In genomic region chr11:4190098-4190497, GRCh38 we compare ENCODE assay signal across 31 cellular contexts.
"Had no signal": no experiment of that assay in that cellular context is flagged by ENCODE, and none has a peak within 500 bp of the region (broad histone marks: within the 10 kb centered on the region; RNA-seq: fewer than 3 reads in every experiment).

No MANE protein-coding gene starts in this region.

- H3K27ac ChIP-seq: cardiac muscle cell, colonic mucosa, epithelial cell of prostate, esophagus squamous epithelium, WERI-Rb-1 had no signal

- H3K4me1 ChIP-seq: breast epithelium, colonic mucosa had no signal

- H3K36me3 Mint-ChIP-seq: activated naive CD4-positive, alpha-beta T cell treated with anti-CD3 and anti-CD28 coated beads, Interleukin-2, amount 10 ng/mL, durations not matched to agents 7 days and 5 days; activated naive CD4-positive, alpha-beta T cell treated with anti-CD3 and anti-CD28 coated beads, Interleukin-2, amount 50 U/mL, for 72 hours; activated naive CD8-positive, alpha-beta T cell treated with anti-CD3 and anti-CD28 coated beads, Interleukin-2, amount 10 ng/mL, durations not matched to agents 7 days and 5 days; brain; T-cell had no signal

- H3K4me3 ChIP-seq: breast epithelium, cardiac muscle cell, colonic mucosa, esophagus squamous epithelium had no signal

- DNase-seq: activated B cell treated with CpG ODN at 0.5 μM for 24 hours; activated CD4-positive, alpha-beta memory T cell treated with anti-CD3 and anti-CD28 coated beads, Interleukin-2, amount 10 ng/mL, durations not matched to agents 7 days and 5 days; activated CD4-positive, alpha-beta T cell treated with anti-CD3 and anti-CD28 coated beads for 48 hours; activated CD4-positive, alpha-beta T cell treated with anti-CD3 and anti-CD28 coated beads, Interleukin-2, amount 50 U/mL, for 4 hours; activated CD8-positive, alpha-beta memory T cell treated with anti-CD3 and anti-CD28 coated beads, Interleukin-2, amount 50 U/mL, for 48 hours; activated gamma-delta T cell; activated naive CD4-positive, alpha-beta T cell; activated naive CD4-positive, alpha-beta T cell treated with anti-CD3 and anti-CD28 coated beads, Interleukin-2, amount 10 ng/mL, durations not matched to agents 7 days and 5 days; activated naive CD8-positive, alpha-beta T cell treated with anti-CD3 and anti-CD28 coated beads, Interleukin-2, amount 10 ng/mL, durations not matched to agents 7 days and 5 days; activated T-cell treated with anti-CD3 and anti-CD28 coated beads for 4 hours; activated T-cell treated with anti-CD3 and anti-CD28 coated beads, Interleukin-2, amount 50 U/mL, for 24 hours; activated T-cell treated with anti-CD3 and anti-CD28 coated beads, Interleukin-2, amount 50 U/mL, for 72 hours; central memory CD4-positive, alpha-beta T cell; cerebellar nuclear complex; colonic mucosa; effector CD8-positive, alpha-beta T cell; esophagus squamous epithelium; foreskin melanocyte; SW 1271; T-cell; T1000; WERI-Rb-1 had no signal

- H3K27me3 ChIP-seq: ascending aorta, breast epithelium, cardiac muscle cell, colonic mucosa, esophagus squamous epithelium had no signal

- H3K36me3 ChIP-seq: ascending aorta, breast epithelium, cardiac muscle cell, colonic mucosa, esophagus squamous epithelium, WERI-Rb-1 had no signal

- H3K9me3 ChIP-seq: ascending aorta, breast epithelium, colonic mucosa, esophagus squamous epithelium had no signal

- H3K9me3 Mint-ChIP-seq: activated B cell treated with CpG ODN at 0.5 μM for 24 hours; activated CD4-positive, alpha-beta memory T cell treated with anti-CD3 and anti-CD28 coated beads, Interleukin-2, amount 10 ng/mL, durations not matched to agents 7 days and 5 days; activated naive CD4-positive, alpha-beta T cell treated with anti-CD3 and anti-CD28 coated beads, Interleukin-2, amount 10 ng/mL, durations not matched to agents 7 days and 5 days; activated naive CD4-positive, alpha-beta T cell treated with anti-CD3 and anti-CD28 coated beads, Interleukin-2, amount 50 U/mL, for 72 hours; activated naive CD8-positive, alpha-beta T cell treated with anti-CD3 and anti-CD28 coated beads, Interleukin-2, amount 10 ng/mL, durations not matched to agents 7 days and 5 days; activated T-cell treated with anti-CD3 and anti-CD28 coated beads, Interleukin-2, amount 50 U/mL, for 24 hours; activated T-cell treated with anti-CD3 and anti-CD28 coated beads, Interleukin-2, amount 50 U/mL, for 72 hours; brain; T-cell; T-helper 1 cell treated with Interleukin-12 subunit alpha and Interleukin-12 subunit beta and Interleukin-4 antibody, amounts not matched to agents 30 μg/mL and 1 μg/mL, for 36 hours; T-helper 2 cell treated with Interferon-gamma antibody and Interleukin-4, amounts not matched to agents 5 μg/mL and 100 μg/mL, for 36 hours had no signal

- ATAC-seq: activated CD4-positive, CD25-positive, alpha-beta regulatory T cell treated with anti-CD3 and anti-CD28 coated beads, Interleukin-2, amount 50 U/mL, for 24 hours; activated naive CD4-positive, alpha-beta T cell treated with anti-CD3 and anti-CD28 coated beads, Interleukin-2, amount 50 U/mL, for 72 hours; activated T-cell treated with anti-CD3 and anti-CD28 coated beads, Interleukin-2, amount 50 U/mL, for 72 hours; T-cell had no signal

- H3K4me3 Mint-ChIP-seq: activated B cell treated with CpG ODN at 0.5 μM for 24 hours; activated CD4-positive, alpha-beta memory T cell treated with anti-CD3 and anti-CD28 coated beads, Interleukin-2, amount 10 ng/mL, durations not matched to agents 7 days and 5 days; activated naive CD4-positive, alpha-beta T cell treated with anti-CD3 and anti-CD28 coated beads, Interleukin-2, amount 10 ng/mL, durations not matched to agents 7 days and 5 days; activated naive CD8-positive, alpha-beta T cell treated with anti-CD3 and anti-CD28 coated beads, Interleukin-2, amount 10 ng/mL, durations not matched to agents 7 days and 5 days; activated T-cell treated with anti-CD3 and anti-CD28 coated beads, Interleukin-2, amount 50 U/mL, for 24 hours; activated T-cell treated with anti-CD3 and anti-CD28 coated beads, Interleukin-2, amount 50 U/mL, for 72 hours; T-cell; T-helper 1 cell treated with Interleukin-12 subunit alpha and Interleukin-12 subunit beta and Interleukin-4 antibody, amounts not matched to agents 30 μg/mL and 1 μg/mL, for 36 hours; T-helper 2 cell treated with Interferon-gamma antibody and Interleukin-4, amounts not matched to agents 5 μg/mL and 100 μg/mL, for 36 hours had no signal

- H3K27ac Mint-ChIP-seq: activated B cell treated with CpG ODN at 0.5 μM for 24 hours; activated CD4-positive, alpha-beta memory T cell treated with anti-CD3 and anti-CD28 coated beads, Interleukin-2, amount 10 ng/mL, durations not matched to agents 7 days and 5 days; activated naive CD4-positive, alpha-beta T cell treated with anti-CD3 and anti-CD28 coated beads, Interleukin-2, amount 10 ng/mL, durations not matched to agents 7 days and 5 days; activated naive CD4-positive, alpha-beta T cell treated with anti-CD3 and anti-CD28 coated beads, Interleukin-2, amount 50 U/mL, for 72 hours; activated naive CD8-positive, alpha-beta T cell treated with anti-CD3 and anti-CD28 coated beads, Interleukin-2, amount 10 ng/mL, durations not matched to agents 7 days and 5 days; activated T-cell treated with anti-CD3 and anti-CD28 coated beads, Interleukin-2, amount 50 U/mL, for 24 hours; activated T-cell treated with anti-CD3 and anti-CD28 coated beads, Interleukin-2, amount 50 U/mL, for 72 hours; T-cell; T-helper 1 cell treated with Interleukin-12 subunit alpha and Interleukin-12 subunit beta and Interleukin-4 antibody, amounts not matched to agents 30 μg/mL and 1 μg/mL, for 36 hours; T-helper 2 cell treated with Interferon-gamma antibody and Interleukin-4, amounts not matched to agents 5 μg/mL and 100 μg/mL, for 36 hours had no signal
